Comparison of ENCODE assay signal across 11 cellular contexts in the genomic region with DNA sequence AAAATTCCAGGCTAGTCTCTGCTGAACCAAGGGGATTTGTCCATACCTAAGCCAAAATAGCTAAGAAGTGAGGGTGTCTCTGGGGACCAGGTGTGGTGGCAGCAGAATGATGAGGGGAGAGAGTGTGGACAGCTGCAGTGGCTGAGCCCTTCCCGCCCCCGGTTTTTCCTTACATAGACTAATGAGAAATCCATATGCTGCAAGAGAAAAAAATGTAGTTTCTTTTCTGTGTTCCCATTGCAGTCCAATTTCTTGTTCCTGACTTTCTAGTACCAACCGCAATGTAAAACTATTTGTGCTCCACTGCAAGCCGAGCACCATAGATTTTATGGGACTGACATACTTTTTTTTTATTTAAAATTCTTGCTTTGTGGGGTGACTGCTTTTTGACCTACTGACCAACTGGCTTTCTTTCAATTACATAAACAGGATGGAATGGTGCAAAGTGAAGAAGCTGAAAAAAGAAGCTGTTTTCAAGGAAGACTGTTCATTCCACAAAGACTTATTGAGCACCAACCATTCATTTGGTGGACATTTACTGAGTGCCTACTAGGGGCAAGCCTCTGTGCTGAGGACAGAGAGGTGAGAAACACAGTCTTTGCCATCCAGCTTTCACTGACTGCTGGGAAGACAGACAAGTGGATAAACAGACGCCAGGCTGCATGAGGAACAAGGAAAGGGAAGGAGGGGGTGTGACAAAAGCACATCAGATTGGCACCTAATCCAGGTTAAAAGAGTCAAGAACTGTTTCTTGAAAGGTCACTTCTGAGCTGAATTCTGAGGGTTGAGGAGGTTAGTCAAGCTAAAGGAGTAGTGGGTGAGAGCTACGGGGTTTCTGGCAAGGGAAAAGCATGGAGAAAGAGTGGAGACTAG. TPM values are rescaled to one million over a fixed set of nuclear protein-coding genes. Genes with fewer than 3 reads are reported as not detected.
DNase-seq lines count a peak whose midpoint lies in the region; ATAC-seq and TF ChIP-seq lines count a peak whose summit lies in the region.
"Had no signal": no experiment of that assay in that cellular context is flagged by ENCODE, and none has a peak within 500 bp of the region (broad histone marks: within the 10 kb centered on the region; RNA-seq: fewer than 3 reads in every experiment).

No MANE protein-coding gene starts in this region.

- no peaks in the 10 kb centered on the region for H3K27me3 Mint-ChIP-seq in WTC11 (ENCODE audit: low read depth)
- H3K27me3 Mint-ChIP-seq: type B pancreatic cell had no signal

- DNase-seq in NCI-H187 (lab: John Stamatoyannopoulos, UW) (peak; percentile 73 to 78), choroid plexus epithelial cell (ENCODE audit: low read depth) (peak; percentile 94), myocyte (ENCODE audit: low read depth) (peak; percentile 80), WTC11 (ENCODE audit: low spot score) (no peak), left lobe of liver (ENCODE audit: low spot score) (no peak)
- no peak for DNase-seq in activated CD8-positive, alpha-beta memory T cell treated with anti-CD3 and anti-CD28 coated beads, Interleukin-2, amount 50 U/mL, for 4 hours
- DNase-seq: activated gamma-delta T cell, hippocampal formation had no signal

- no peaks in the 10 kb centered on the region for H3K9me3 Mint-ChIP-seq in WTC11

- H3K27ac ChIP-seq in C4-2B, result peak overlapping the region; percentile 44; the same call in 1 of the 2 replicates

- H3K36me3 Mint-ChIP-seq in WTC11, result no peaks in the 10 kb centered on the region

- H3K4me3 ChIP-seq in choroid plexus epithelial cell (ENCODE audit: low read depth, low read length), result peak overlapping the region; percentile 50

- no peak overlapping the region for H3K4me3 Mint-ChIP-seq in WTC11
- H3K4me3 Mint-ChIP-seq: type B pancreatic cell had no signal

- no peak for TF ChIP-seq CTCF in C4-2B (conservative IDR thresholded peaks at IDR 0.05)
- TF ChIP-seq CTCF in choroid plexus epithelial cell (conservative IDR thresholded peaks at IDR 0.05; ENCODE audit: low read depth, low read length), result no peak
- no peak for TF ChIP-seq CTCF in WTC11 (IDR thresholded peaks at IDR 0.05)

- CTCF ChIA-PET in WTC11 (lab: Charles Lee), result interaction anchor here (1.8 kb wide), 1 partner anchor 49 kb away, joined by 5 read pairs; no protein-coding TSS in a partner anchor

- POLR2A ChIA-PET in WTC11 (lab: Charles Lee), result no interaction called here

- no peaks in the 10 kb centered on the region; the same call in 1 of the 2 replicates for H3K4me1 Mint-ChIP-seq in WTC11

- no peak overlapping the region for H3K27ac Mint-ChIP-seq in WTC11
- H3K27ac Mint-ChIP-seq: type B pancreatic cell had no signal

- ATAC-seq in WTC11 (no peak), GM19452 (IDR thresholded peaks at IDR 0.05; ENCODE audit: unreplicated experiment) (no peak), left lobe of liver (no peak)

TF ChIP-seq in WTC11, 78 proteins besides CTCF, POLR2A, EP300 and RAD21:
- TF ChIP-seq GTF2I (CRISPR knock-in tag; conservative IDR thresholded peaks at IDR 0.05), result no peak

RNA-seq across cellular contexts. Expression of gene CEP41, which starts 9.7 kb away (rescaled TPM):
- total RNA-seq in myocyte (10.6 and 12.0 TPM in 2 replicates), WTC11 (2021) (7.1 to 11.2 TPM (median 10.2 TPM) in 3 replicates), left lobe of liver (3.5 TPM)
- polyA plus RNA-seq in myocyte (2012), result 16.3 TPM

RNA-seq across cellular contexts. Expression of gene CPA1, which starts 50.8 kb away (rescaled TPM):
- total RNA-seq in myocyte (1.3 and 6.5 TPM in 2 replicates), WTC11 (2021) (7.9 to 14.0 TPM (median 8.9 TPM) in 3 replicates), left lobe of liver (16.8 TPM)
- polyA plus RNA-seq in myocyte (2012), result 1.6 TPM

Comparison
In these comparisons a context has a peak if more than half of its experiments do, and no peak if none do; other contexts are left out.
1. DNase-seq: peak in NCI-H187 (2 of 2), choroid plexus epithelial cell (single experiment) and myocyte (single experiment); none in WTC11 (single experiment), left lobe of liver (single experiment) and activated CD8-positive, alpha-beta memory T cell treated with anti-CD3 and anti-CD28 coated beads, Interleukin-2, amount 50 U/mL, for 4 hours (single experiment).